Comparison of ENCODE assay signal across 10 cellular contexts in genomic region chr11:19433367-19433766, GRCh38.
A peak's percentile ranks its signal among the peaks of the same experiment; 100 is the strongest.
DNase-seq lines count a peak whose midpoint lies in the region; ATAC-seq and TF ChIP-seq lines count a peak whose summit lies in the region.
"Had no signal": no experiment of that assay in that cellular context is flagged by ENCODE, and none has a peak within 500 bp of the region (broad histone marks: within the 10 kb centered on the region; RNA-seq: fewer than 3 reads in every experiment).

No MANE protein-coding gene starts in this region.

- DNase-seq in GM23338 (ENCODE audit: low spot score) = peak; percentile 36
- no peak for DNase-seq in sciatic nerve (ENCODE audit: low spot score)
- no peak for DNase-seq in stimulated activated CD4-positive, alpha-beta T cell treated with anti-CD3 and anti-CD28 coated beads, Interleukin-4, amount 100 ng/mL, for 1 hour
- no peak for DNase-seq in activated CD4-positive, alpha-beta T cell treated with anti-CD3 and anti-CD28 coated beads, Interleukin-2, amount 10 ng/mL, durations not matched to agents 7 days and 5 days
- DNase-seq in stimulated activated naive CD8-positive, alpha-beta T cell treated with anti-CD3 and anti-CD28 coated beads, Interleukin-15, Interleukin-2, amounts not matched to agents 100 U/mL and 50 U/mL, for 24 hours = no peak
- DNase-seq: foreskin melanocyte had no signal

- ATAC-seq in GM19025 (IDR thresholded peaks at IDR 0.05; ENCODE audit: low read depth, unreplicated experiment) (peak; percentile 49), GM23338 (peak; percentile 60), HG03469 (IDR thresholded peaks at IDR 0.05; ENCODE audit: unreplicated experiment) (peak; percentile 36), sciatic nerve (peak; percentile 28)
- ATAC-seq in stimulated activated naive CD8-positive, alpha-beta T cell treated with anti-CD3 and anti-CD28 coated beads, Interleukin-15, Interleukin-2, amounts not matched to agents 100 U/mL and 50 U/mL, for 24 hours = no peak

- POLR2A ChIA-PET in activated CD4-positive, alpha-beta T cell treated with anti-CD3 and anti-CD28 coated beads, Interleukin-2, amount 10 ng/mL, durations not matched to agents 7 days and 5 days (lab: Charles Lee) = no interaction called here

- CTCF ChIA-PET in activated CD4-positive, alpha-beta T cell treated with anti-CD3 and anti-CD28 coated beads, Interleukin-2, amount 10 ng/mL, durations not matched to agents 7 days and 5 days (lab: Charles Lee) = no interaction called here

- H3K4me2 ChIP-seq in GM23338 = no peak overlapping the region

- no peaks in the 10 kb centered on the region for H3K79me2 ChIP-seq in GM23338 (replicated peaks; ENCODE audit: insufficient read depth)

- no peak overlapping the region for H3K4me3 Mint-ChIP-seq in GM23338
- H3K4me3 Mint-ChIP-seq in activated CD4-positive, alpha-beta T cell treated with anti-CD3 and anti-CD28 coated beads, Interleukin-2, amount 10 ng/mL, durations not matched to agents 7 days and 5 days = no peak overlapping the region

- no peaks in the 10 kb centered on the region for H4K20me1 ChIP-seq in GM23338 (replicated peaks; ENCODE audit: insufficient read depth)

- no peaks in the 10 kb centered on the region for H3K36me3 ChIP-seq in GM23338 (ENCODE audit: insufficient read depth)
- H3K36me3 ChIP-seq: vagina had no signal

- no peak overlapping the region for H3K27ac Mint-ChIP-seq in GM23338
- no peak overlapping the region for H3K27ac Mint-ChIP-seq in activated CD4-positive, alpha-beta T cell treated with anti-CD3 and anti-CD28 coated beads, Interleukin-2, amount 10 ng/mL, durations not matched to agents 7 days and 5 days

- no peaks in the 10 kb centered on the region for H3F3A ChIP-seq in GM23338 (replicated peaks; ENCODE audit: low read depth)

- peaks cover 2% of the 10 kb centered on the region for H3K27me3 Mint-ChIP-seq in GM23338 (ENCODE audit: insufficient read depth, low read depth, poor library complexity)
- peaks cover 19% of the 10 kb centered on the region for H3K27me3 Mint-ChIP-seq in activated CD4-positive, alpha-beta T cell treated with anti-CD3 and anti-CD28 coated beads, Interleukin-2, amount 10 ng/mL, durations not matched to agents 7 days and 5 days

- H3K9me2 ChIP-seq in GM23338 (ENCODE audit: insufficient read depth) = no peaks in the 10 kb centered on the region

- H3K4me1 Mint-ChIP-seq in GM23338 = peaks cover 30% of the 10 kb centered on the region
- no peaks in the 10 kb centered on the region for H3K4me1 Mint-ChIP-seq in activated CD4-positive, alpha-beta T cell treated with anti-CD3 and anti-CD28 coated beads, Interleukin-2, amount 10 ng/mL, durations not matched to agents 7 days and 5 days

- TF ChIP-seq CTCF in GM23338 (conservative IDR thresholded peaks at IDR 0.05; ENCODE audit: low read depth in 2 of 2) = no peak

- peaks cover 22% of the 10 kb centered on the region for H3K4me1 ChIP-seq in GM23338 (ENCODE audit: insufficient read depth)
- H3K4me1 ChIP-seq: vagina had no signal

- no peak overlapping the region for H3K27ac ChIP-seq in GM23338 (ENCODE audit: low read depth)
- H3K27ac ChIP-seq: vagina had no signal

- no peaks in the 10 kb centered on the region for H3K27me3 ChIP-seq in GM23338 (ENCODE audit: insufficient read depth)
- H3K27me3 ChIP-seq: vagina had no signal

- intact Hi-C loops in sciatic nerve (cut with DNase I) = no loop called here

- no peak overlapping the region for H3K4me3 ChIP-seq in GM23338
- H3K4me3 ChIP-seq: vagina had no signal

- H3K36me3 Mint-ChIP-seq in GM23338 (ENCODE audit: low read depth) = no peaks in the 10 kb centered on the region
- H3K36me3 Mint-ChIP-seq in activated CD4-positive, alpha-beta T cell treated with anti-CD3 and anti-CD28 coated beads, Interleukin-2, amount 10 ng/mL, durations not matched to agents 7 days and 5 days (ENCODE audit: low read depth) = no peaks in the 10 kb centered on the region
- H3K36me3 Mint-ChIP-seq: brain had no signal

- H2AFZ ChIP-seq in GM23338 = peak overlapping the region; percentile 96; the same call in 1 of the 2 replicates

- no peaks in the 10 kb centered on the region for H3K9me3 Mint-ChIP-seq in GM23338
- no peaks in the 10 kb centered on the region for H3K9me3 Mint-ChIP-seq in activated CD4-positive, alpha-beta T cell treated with anti-CD3 and anti-CD28 coated beads, Interleukin-2, amount 10 ng/mL, durations not matched to agents 7 days and 5 days

TF ChIP-seq in GM23338, 12 proteins besides CTCF, POLR2A, EP300 and RAD21 (continues in another document):
- TF ChIP-seq CREB1 (CRISPR knock-in tag; IDR thresholded peaks at IDR 0.05; ENCODE audit: low read depth) = no peak
- no peak for TF ChIP-seq EZH2 (IDR thresholded peaks at IDR 0.05; ENCODE audit: low read depth, unreplicated experiment)
- no peak for TF ChIP-seq NANOG (IDR thresholded peaks at IDR 0.05; ENCODE audit: borderline replicate concordance)
- TF ChIP-seq ZNF114 (CRISPR knock-in tag; IDR thresholded peaks at IDR 0.05) = no peak
- TF ChIP-seq REST (IDR thresholded peaks at IDR 0.05; ENCODE audit: unreplicated experiment) = no peak
- TF ChIP-seq JUNB (IDR thresholded peaks at IDR 0.05; ENCODE audit: unreplicated experiment) = no peak
